Comparison of ENCODE assay signal across 10 cellular contexts in genomic region chr9:87663556-87663955, GRCh38.
"Had no signal": no experiment of that assay in that cellular context is flagged by ENCODE, and none has a peak within 500 bp of the region (broad histone marks: within the 10 kb centered on the region; RNA-seq: fewer than 3 reads in every experiment).

No MANE protein-coding gene starts in this region.

- H3K4me1 Mint-ChIP-seq: naive thymus-derived CD8-positive, alpha-beta T cell had no signal

- H3K9ac ChIP-seq: parathyroid adenoma had no signal

- H3K9me3 Mint-ChIP-seq: activated T-helper 1 cell treated with anti-CD3 and anti-CD28 coated beads, Interleukin-12 subunit alpha, Interleukin-12 subunit beta, Interleukin-2, Interleukin-4 antibody, amounts not matched to agents 30 ng/mL and 10 ng/mL and 1 ng/mL, durations not matched to agents 14 hours and 24 hours and 36 hours had no signal

- ATAC-seq: naive thymus-derived CD8-positive, alpha-beta T cell; stimulated activated naive CD8-positive, alpha-beta T cell treated with anti-CD3 and anti-CD28 coated beads, Interleukin-15, Interleukin-2, amounts not matched to agents 100 U/mL and 50 U/mL, for 24 hours had no signal

- H3K27ac ChIP-seq: gastroesophageal sphincter, heart right ventricle, neutrophil, parathyroid adenoma, tibial artery had no signal

- H3K4me3 ChIP-seq: gastroesophageal sphincter, heart right ventricle, tibial artery had no signal

- H3K4me1 ChIP-seq: parathyroid adenoma, tibial artery had no signal

- H3K36me3 Mint-ChIP-seq: activated naive CD8-positive, alpha-beta T cell had no signal

- H3K9me3 ChIP-seq: neutrophil had no signal

- H3K79me2 ChIP-seq: parathyroid adenoma had no signal

- H3K36me3 ChIP-seq: neutrophil, tibial artery had no signal

- H3K4me3 Mint-ChIP-seq: activated naive CD8-positive, alpha-beta T cell; activated T-helper 1 cell treated with anti-CD3 and anti-CD28 coated beads, Interleukin-12 subunit alpha, Interleukin-12 subunit beta, Interleukin-2, Interleukin-4 antibody, amounts not matched to agents 30 ng/mL and 10 ng/mL and 1 ng/mL, durations not matched to agents 14 hours and 24 hours and 36 hours; brain; naive thymus-derived CD8-positive, alpha-beta T cell had no signal

- H3K27me3 ChIP-seq: gastroesophageal sphincter, heart right ventricle, neutrophil, tibial artery had no signal

- H2AFZ ChIP-seq: parathyroid adenoma had no signal

- H3K27ac Mint-ChIP-seq: activated naive CD8-positive, alpha-beta T cell; activated T-helper 1 cell treated with anti-CD3 and anti-CD28 coated beads, Interleukin-12 subunit alpha, Interleukin-12 subunit beta, Interleukin-2, Interleukin-4 antibody, amounts not matched to agents 30 ng/mL and 10 ng/mL and 1 ng/mL, durations not matched to agents 14 hours and 24 hours and 36 hours; naive thymus-derived CD8-positive, alpha-beta T cell had no signal

- H3K27me3 Mint-ChIP-seq: activated naive CD8-positive, alpha-beta T cell had no signal
